1 cellular context compared by ENCODE assay signal in genomic region chr16:66924527-66925321, GRCh38.
TF ChIP-seq lines count a peak whose summit lies in the region.

No MANE protein-coding gene starts in this region.

TF ChIP-seq in HepG2, 621 proteins besides CTCF, POLR2A, EP300 and RAD21 (continued from another document and continues in another):
- TF ChIP-seq ZBTB40 (IDR thresholded peaks at IDR 0.05) (no peak), ZBTB40 (CRISPR knock-in tag; IDR thresholded peaks at IDR 0.05) (no peak), SNAPC4 (CRISPR knock-in tag; IDR thresholded peaks at IDR 0.05) (no peak), ZNF598 (CRISPR knock-in tag; IDR thresholded peaks at IDR 0.05; ENCODE audit: borderline replicate concordance) (no peak), RAD51 (IDR thresholded peaks at IDR 0.05; ENCODE audit: borderline replicate concordance) (no peak), ZNF10 (CRISPR knock-in tag; IDR thresholded peaks at IDR 0.05; ENCODE audit: borderline replicate concordance, low read depth) (no peak), ZBTB43 (CRISPR knock-in tag; conservative IDR thresholded peaks at IDR 0.05) (0 out of 2 replicates have a peak, but pooled peaks have one; percentile 39), SP5 (CRISPR knock-in tag; IDR thresholded peaks at IDR 0.05; ENCODE audit: borderline replicate concordance, low read depth) (0 out of 2 replicates have a peak, but pooled peaks have one; percentile 31), ZNF446 (CRISPR knock-in tag; IDR thresholded peaks at IDR 0.05) (no peak), ATF6 (CRISPR knock-in tag; conservative IDR thresholded peaks at IDR 0.05) (no peak), TAF15 (IDR thresholded peaks at IDR 0.05; ENCODE audit: low read depth, low read length, poor library complexity, severe bottlenecking) (no peak), ZNF839 (CRISPR knock-in tag; IDR thresholded peaks at IDR 0.05; ENCODE audit: borderline replicate concordance) (no peak), TAF1 (CRISPR knock-in tag; IDR thresholded peaks at IDR 0.05) (no peak), MATR3 (CRISPR knock-in tag; IDR thresholded peaks at IDR 0.05) (no peak), FOXC1 (CRISPR knock-in tag; IDR thresholded peaks at IDR 0.05; ENCODE audit: borderline replicate concordance) (no peak; the same call in 1 of the 2 replicates), ZNF460 (CRISPR knock-in tag; IDR thresholded peaks at IDR 0.05; ENCODE audit: borderline replicate concordance) (no peak), ZC3H13 (CRISPR knock-in tag; IDR thresholded peaks at IDR 0.05) (0 out of 2 replicates have a peak, but pooled peaks have one; percentile 18), RXRA (CRISPR knock-in tag; IDR thresholded peaks at IDR 0.05) (0 out of 2 replicates have a peak, but pooled peaks have one; percentile 2), BHLHE40 (IDR thresholded peaks at IDR 0.05; ENCODE audit: low read length) (peak; percentile 35; the same call in 1 of the 2 replicates), ZBTB42 (CRISPR knock-in tag; IDR thresholded peaks at IDR 0.05) (no peak), ZFX (CRISPR knock-in tag; IDR thresholded peaks at IDR 0.05; ENCODE audit: low read depth) (no peak)
- TF ChIP-seq, protein P1, sequence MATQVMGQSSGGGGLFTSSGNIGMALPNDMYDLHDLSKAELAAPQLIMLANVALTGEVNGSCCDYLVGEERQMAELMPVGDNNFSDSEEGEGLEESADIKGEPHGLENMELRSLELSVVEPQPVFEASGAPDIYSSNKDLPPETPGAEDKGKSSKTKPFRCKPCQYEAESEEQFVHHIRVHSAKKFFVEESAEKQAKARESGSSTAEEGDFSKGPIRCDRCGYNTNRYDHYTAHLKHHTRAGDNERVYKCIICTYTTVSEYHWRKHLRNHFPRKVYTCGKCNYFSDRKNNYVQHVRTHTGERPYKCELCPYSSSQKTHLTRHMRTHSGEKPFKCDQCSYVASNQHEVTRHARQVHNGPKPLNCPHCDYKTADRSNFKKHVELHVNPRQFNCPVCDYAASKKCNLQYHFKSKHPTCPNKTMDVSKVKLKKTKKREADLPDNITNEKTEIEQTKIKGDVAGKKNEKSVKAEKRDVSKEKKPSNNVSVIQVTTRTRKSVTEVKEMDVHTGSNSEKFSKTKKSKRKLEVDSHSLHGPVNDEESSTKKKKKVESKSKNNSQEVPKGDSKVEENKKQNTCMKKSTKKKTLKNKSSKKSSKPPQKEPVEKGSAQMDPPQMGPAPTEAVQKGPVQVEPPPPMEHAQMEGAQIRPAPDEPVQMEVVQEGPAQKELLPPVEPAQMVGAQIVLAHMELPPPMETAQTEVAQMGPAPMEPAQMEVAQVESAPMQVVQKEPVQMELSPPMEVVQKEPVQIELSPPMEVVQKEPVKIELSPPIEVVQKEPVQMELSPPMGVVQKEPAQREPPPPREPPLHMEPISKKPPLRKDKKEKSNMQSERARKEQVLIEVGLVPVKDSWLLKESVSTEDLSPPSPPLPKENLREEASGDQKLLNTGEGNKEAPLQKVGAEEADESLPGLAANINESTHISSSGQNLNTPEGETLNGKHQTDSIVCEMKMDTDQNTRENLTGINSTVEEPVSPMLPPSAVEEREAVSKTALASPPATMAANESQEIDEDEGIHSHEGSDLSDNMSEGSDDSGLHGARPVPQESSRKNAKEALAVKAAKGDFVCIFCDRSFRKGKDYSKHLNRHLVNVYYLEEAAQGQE (IDR thresholded peaks at IDR 0.05; ENCODE audit: borderline replicate concordance in 1 of 2, low read depth in 1 of 2, low read length in 2 of 2): no peak
- TF ChIP-seq, protein P2, sequence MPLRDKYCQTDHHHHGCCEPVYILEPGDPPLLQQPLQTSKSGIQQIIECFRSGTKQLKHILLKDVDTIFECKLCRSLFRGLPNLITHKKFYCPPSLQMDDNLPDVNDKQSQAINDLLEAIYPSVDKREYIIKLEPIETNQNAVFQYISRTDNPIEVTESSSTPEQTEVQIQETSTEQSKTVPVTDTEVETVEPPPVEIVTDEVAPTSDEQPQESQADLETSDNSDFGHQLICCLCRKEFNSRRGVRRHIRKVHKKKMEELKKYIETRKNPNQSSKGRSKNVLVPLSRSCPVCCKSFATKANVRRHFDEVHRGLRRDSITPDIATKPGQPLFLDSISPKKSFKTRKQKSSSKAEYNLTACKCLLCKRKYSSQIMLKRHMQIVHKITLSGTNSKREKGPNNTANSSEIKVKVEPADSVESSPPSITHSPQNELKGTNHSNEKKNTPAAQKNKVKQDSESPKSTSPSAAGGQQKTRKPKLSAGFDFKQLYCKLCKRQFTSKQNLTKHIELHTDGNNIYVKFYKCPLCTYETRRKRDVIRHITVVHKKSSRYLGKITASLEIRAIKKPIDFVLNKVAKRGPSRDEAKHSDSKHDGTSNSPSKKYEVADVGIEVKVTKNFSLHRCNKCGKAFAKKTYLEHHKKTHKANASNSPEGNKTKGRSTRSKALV (CRISPR knock-in tag; IDR thresholded peaks at IDR 0.05): 0 out of 2 replicates have a peak, but pooled peaks have one; percentile 30
